ENCODE assay signal across 25 cellular contexts in genomic region chr12:59657266-59657665, GRCh38.
DNase-seq lines count a peak whose midpoint lies in the region; ATAC-seq, FAIRE-seq and TF ChIP-seq lines count a peak whose summit lies in the region.
"Had no signal": no experiment of that assay in that cellular context is flagged by ENCODE, and none has a peak within 500 bp of the region (broad histone marks: within the 10 kb centered on the region; RNA-seq: fewer than 3 reads in every experiment).

No MANE protein-coding gene starts in this region.

- H3K79me1 ChIP-seq in mesendoderm (ENCODE audit: low read length): no peaks in the 10 kb centered on the region

- no peak for FAIRE-seq in kidney (lab: Jason Lieb, UNC)

- H3K9me3 ChIP-seq in GM23248 (ENCODE audit: low read depth) (no peaks in the 10 kb centered on the region), RWPE2 (ENCODE audit: severe bottlenecking) (no peaks in the 10 kb centered on the region), fibroblast of lung (ENCODE audit: control insufficient read depth, insufficient read depth, low read depth, low read length) (no peaks in the 10 kb centered on the region), kidney (ENCODE audit: control insufficient read depth in 1 of 2, low read length in 2 of 2) (no peaks in the 10 kb centered on the region)
- H3K9me3 ChIP-seq: BLaER1, SJSA1, suprapubic skin, upper lobe of right lung had no signal

- H3K4me3 ChIP-seq in GM23248 (no peak overlapping the region), RWPE2 (ENCODE audit: severe bottlenecking) (no peak overlapping the region), fibroblast of lung (replicated peaks in 1 of 4; ENCODE audit: control extremely low read depth in 1 of 4, insufficient read depth in 1 of 4, low read depth in 3 of 4, low read length in 4 of 4) (no peak overlapping the region), mesendoderm (ENCODE audit: low read length) (no peak overlapping the region), kidney (ENCODE audit: low read length in 2 of 2) (no peak overlapping the region)
- H3K4me3 ChIP-seq: BLaER1, dorsolateral prefrontal cortex, SJSA1, suprapubic skin, upper lobe of right lung had no signal

- no peak overlapping the region for H4K8ac ChIP-seq in mesendoderm (ENCODE audit: low read depth, low read length)

- no peak overlapping the region for H3K56ac ChIP-seq in mesendoderm (ENCODE audit: low read length)

- 60 to 68% methylated on average over 2 of the region's 2 CpGs for WGBS in GM23248 (ENCODE audit: low coverage in 1 of 2, low lambda C conversion rate in 2 of 2, missing lambda C conversion rate in 2 of 2), 2 experiments
- WGBS in mesendoderm (ENCODE audit: extremely low coverage, insufficient coverage, low lambda C conversion rate): no CpG with 5 or more reads among the region's 2 CpGs

- H3K23ac ChIP-seq in mesendoderm (ENCODE audit: low read length): no peak overlapping the region

- ATAC-seq in RWPE2 (ENCODE audit: low read depth): peak; percentile 48; the same call in 2 of the 3 replicates
- no peak for ATAC-seq in HG03342 (IDR thresholded peaks at IDR 0.05; ENCODE audit: unreplicated experiment)
- ATAC-seq: Panc1, upper lobe of right lung, WTC11 had no signal

- 0 out of 2 replicates have a peak, but pooled peaks cover under 1% of the 10 kb centered on the region for H3F3A ChIP-seq in GM23248 (ENCODE audit: insufficient read depth)

- H2AK5ac ChIP-seq in mesendoderm (ENCODE audit: low read length): no peak overlapping the region

- H3K27ac ChIP-seq in GM23248: no peak overlapping the region
- no peak overlapping the region for H3K27ac ChIP-seq in RWPE2 (ENCODE audit: poor library complexity, severe bottlenecking)
- H3K27ac ChIP-seq in fibroblast of lung (ENCODE audit: insufficient read depth, low read length): no peak overlapping the region
- no peak overlapping the region for H3K27ac ChIP-seq in mesendoderm (ENCODE audit: low read depth, low read length)
- no peak overlapping the region for H3K27ac ChIP-seq in kidney (ENCODE audit: low read depth in 2 of 2, low read length in 2 of 2)
- H3K27ac ChIP-seq: BLaER1, dorsolateral prefrontal cortex, SJSA1, suprapubic skin, upper lobe of right lung had no signal

- H3K9ac ChIP-seq in GM23248 (no peak overlapping the region), fibroblast of lung (ENCODE audit: insufficient read depth, low read length) (no peak overlapping the region), mesendoderm (ENCODE audit: low read length) (no peak overlapping the region), kidney (ENCODE audit: low read length in 2 of 2) (no peak overlapping the region)
- H3K9ac ChIP-seq: BLaER1 had no signal

- peaks cover 19% of the 10 kb centered on the region for H3K4me1 ChIP-seq in GM23248 (ENCODE audit: insufficient read depth)
- peaks cover 9% of the 10 kb centered on the region for H3K4me1 ChIP-seq in RWPE2 (ENCODE audit: insufficient read depth, poor library complexity, severe bottlenecking)
- H3K4me1 ChIP-seq in fibroblast of lung (ENCODE audit: control insufficient read depth, extremely low read depth, insufficient read depth, low read length): no peaks in the 10 kb centered on the region
- H3K4me1 ChIP-seq in mesendoderm (ENCODE audit: control insufficient read depth, low read depth, low read length): no peaks in the 10 kb centered on the region
- peaks cover 0 to 3% of the 10 kb centered on the region in 2 donors for H3K4me1 ChIP-seq in kidney (ENCODE audit: control insufficient read depth in 1 of 2, insufficient read depth in 1 of 2, low read depth in 1 of 2, low read length in 2 of 2)
- H3K4me1 ChIP-seq: BLaER1, SJSA1, upper lobe of right lung had no signal

- no peak overlapping the region for H2AFZ ChIP-seq in GM23248
- H2AFZ ChIP-seq in fibroblast of lung (ENCODE audit: low read length): no peak overlapping the region

- H3K18ac ChIP-seq in mesendoderm (ENCODE audit: low read length): no peak overlapping the region

- H3K27me3 ChIP-seq in GM23248 (replicated peaks; ENCODE audit: insufficient read depth) (no peaks in the 10 kb centered on the region), RWPE2 (ENCODE audit: insufficient read depth, poor library complexity, severe bottlenecking) (no peaks in the 10 kb centered on the region), fibroblast of lung (ENCODE audit: control insufficient read depth, insufficient read depth, low read length) (no peaks in the 10 kb centered on the region), mesendoderm (ENCODE audit: insufficient read depth, low read length, poor library complexity) (no peaks in the 10 kb centered on the region)
- H3K27me3 ChIP-seq: BLaER1, dorsolateral prefrontal cortex, SJSA1, suprapubic skin, upper lobe of right lung had no signal

- no peak overlapping the region for H4K5ac ChIP-seq in mesendoderm (ENCODE audit: low read length)

- intact Hi-C loops in kidney (cut with DNase I): no loop called here

- no peaks in the 10 kb centered on the region for H3K36me3 ChIP-seq in GM23248 (ENCODE audit: low read depth)
- H3K36me3 ChIP-seq in RWPE2 (ENCODE audit: low read depth): no peaks in the 10 kb centered on the region
- H3K36me3 ChIP-seq in fibroblast of lung (ENCODE audit: control insufficient read depth, insufficient read depth, low read length): no peaks in the 10 kb centered on the region
- H3K36me3 ChIP-seq in mesendoderm (ENCODE audit: control insufficient read depth, insufficient read depth, low read length): no peaks in the 10 kb centered on the region
- no peaks in the 10 kb centered on the region for H3K36me3 ChIP-seq in kidney (ENCODE audit: control insufficient read depth in 1 of 2, insufficient read depth in 2 of 2, low read length in 2 of 2)
- H3K36me3 ChIP-seq: BLaER1, SJSA1, upper lobe of right lung had no signal

- H3K4me2 ChIP-seq in GM23248 (ENCODE audit: unreplicated experiment) (peak overlapping the region; percentile 22), fibroblast of lung (ENCODE audit: extremely low read depth, insufficient read depth, low read length) (no peak overlapping the region), mesendoderm (ENCODE audit: low read length) (no peak overlapping the region)
- H3K4me2 ChIP-seq: BLaER1 had no signal

- H2BK5ac ChIP-seq in mesendoderm (ENCODE audit: low read length): no peak overlapping the region

- in situ Hi-C loops in GM23248 (cut with MboI): no loop called here

- H2BK120ac ChIP-seq in mesendoderm (ENCODE audit: low read depth, low read length): no peak overlapping the region

- H4K20me1 ChIP-seq in GM23248 (ENCODE audit: insufficient read depth) (no peaks in the 10 kb centered on the region), fibroblast of lung (ENCODE audit: control insufficient read depth, extremely low read depth, insufficient read depth, low read length) (no peaks in the 10 kb centered on the region)
- H4K20me1 ChIP-seq: BLaER1 had no signal

- DNase-seq in GM23248 (peak; percentile 45), RWPE2 (ENCODE audit: low spot score) (no peak), fibroblast of lung (ENCODE audit: low read depth in 2 of 2) (peak; percentile 8 to 83), mesendoderm (peak; percentile 73), NCI-H510A treated with DMSO at 0.1 percent for 48 hours (lab: John Stamatoyannopoulos, UW) (no peak), kidney (no peak), amygdala (lab: John Stamatoyannopoulos, UW) (no peak)
- DNase-seq: activated CD4-positive, alpha-beta T cell treated with anti-CD3 and anti-CD28 coated beads, Interleukin-2, amount 10 ng/mL, durations not matched to agents 7 days and 5 days; activated naive CD4-positive, alpha-beta T cell treated with anti-CD3 and anti-CD28 coated beads, Interleukin-2, amount 10 ng/mL, durations not matched to agents 7 days and 5 days; anterior cingulate cortex; DMS53; dorsolateral prefrontal cortex; GF-D8; H9; head of caudate nucleus; Karpas-422; NCI-H1930; stimulated activated naive CD4-positive, alpha-beta T cell; upper lobe of right lung had no signal

- TF ChIP-seq CTCF in RWPE2 (IDR thresholded peaks at IDR 0.05; ENCODE audit: poor library complexity, severe bottlenecking) (no peak), fibroblast of lung (conservative IDR thresholded peaks at IDR 0.05 in 1 of 2, IDR thresholded peaks at IDR 0.05 in 1 of 2; ENCODE audit: low read depth in 1 of 2, low read length in 2 of 2) (no peak), kidney (IDR thresholded peaks at IDR 0.05; ENCODE audit: borderline replicate concordance, extremely low read depth, insufficient read depth) (no peak)

- H2BK15ac ChIP-seq in mesendoderm (replicated peaks; ENCODE audit: low read depth): peak overlapping the region; percentile 36

- H3K79me2 ChIP-seq in GM23248 (ENCODE audit: insufficient read depth) (no peaks in the 10 kb centered on the region), fibroblast of lung (ENCODE audit: control insufficient read depth, insufficient read depth, low read length) (no peaks in the 10 kb centered on the region), mesendoderm (ENCODE audit: control insufficient read depth, insufficient read depth, low read length) (no peaks in the 10 kb centered on the region)

- no peak overlapping the region for H3K4ac ChIP-seq in mesendoderm (ENCODE audit: low read depth, low read length)

- H3K9me2 ChIP-seq in GM23248 (ENCODE audit: insufficient read depth): no peaks in the 10 kb centered on the region

Comparison
In these comparisons a context has a peak if more than half of its experiments do, and no peak if none do; other contexts are left out.
1. DNase-seq: peak in GM23248 (single experiment), fibroblast of lung (2 of 2) and mesendoderm (single experiment); none in RWPE2 (single experiment), NCI-H510A treated with DMSO at 0.1 percent for 48 hours (single experiment), kidney (single experiment) and amygdala (0 of 56).